9 cellular contexts compared by ENCODE assay signal in the genomic region with DNA sequence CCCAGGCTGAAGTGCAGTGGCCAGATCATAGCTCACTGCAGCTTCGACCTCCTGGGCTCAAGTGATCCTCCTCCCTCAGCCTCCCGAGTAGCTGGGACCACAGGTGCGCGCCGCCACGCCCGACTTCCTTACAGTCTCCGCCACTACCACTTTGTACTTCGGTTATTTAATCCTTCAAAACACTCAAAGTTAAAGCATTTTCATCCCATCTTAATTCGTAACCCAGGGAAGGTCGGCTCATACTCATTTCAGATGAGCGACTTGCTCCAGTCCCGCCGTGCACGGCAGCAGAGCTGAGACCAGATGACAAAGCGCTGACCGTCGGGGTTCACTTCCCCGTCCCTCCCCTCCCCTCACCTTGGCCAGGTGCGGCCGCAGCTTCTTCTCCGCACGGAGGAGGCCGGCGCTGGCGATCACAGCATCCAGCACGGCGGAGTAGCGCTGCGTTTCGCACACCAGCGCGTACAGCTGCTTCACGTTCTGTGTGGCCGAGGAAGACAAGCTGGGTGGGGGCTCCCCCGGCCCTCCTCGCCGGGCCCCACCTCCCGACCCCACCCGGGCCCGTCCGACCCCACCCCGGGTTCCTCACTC. TPM values are rescaled to one million over a fixed set of nuclear protein-coding genes. Genes with fewer than 3 reads are reported as not detected.
DNase-seq lines count a peak whose midpoint lies in the region; ATAC-seq and TF ChIP-seq lines count a peak whose summit lies in the region.
"Had no signal": no experiment of that assay in that cellular context is flagged by ENCODE, and none has a peak within 500 bp of the region (broad histone marks: within the 10 kb centered on the region; RNA-seq: fewer than 3 reads in every experiment).

No MANE protein-coding gene starts in this region.

- in situ Hi-C loops in GM13976 (cut with MboI; ENCODE audit: low sequenced_read_pairs, unreplicated experiment) = no loop called here

- H3K9me3 Mint-ChIP-seq in chondrocyte (ENCODE audit: low read depth) (no peaks in the 10 kb centered on the region), mesothelial cell of epicardium (no peaks in the 10 kb centered on the region)

- H3K4me1 Mint-ChIP-seq in chondrocyte (ENCODE audit: low read depth) = peaks cover 19% of the 10 kb centered on the region
- H3K4me1 Mint-ChIP-seq in mesothelial cell of epicardium = peaks cover 11% of the 10 kb centered on the region

- peak overlapping the region; percentile 84 for H3K27ac Mint-ChIP-seq in chondrocyte (ENCODE audit: unreplicated experiment)
- H3K27ac Mint-ChIP-seq in mesothelial cell of epicardium = peak overlapping the region; percentile 85

- peak; percentile 47 for DNase-seq in GM13976 (ENCODE audit: low spot score)
- DNase-seq in chondrocyte (ENCODE audit: low spot score) = no peak
- peak in 1 of 2 experiments; percentile 49 for DNase-seq in mesothelial cell of epicardium (ENCODE audit: low spot score in 2 of 2, unreplicated experiment in 2 of 2)
- DNase-seq in NCI-H1694 treated with DMSO at 0.1 percent for 48 hours (lab: John Stamatoyannopoulos, UW) = no peak
- DNase-seq in Kasumi-1 (lab: John Stamatoyannopoulos, UW) = no peak
- no peak for DNase-seq in NCI-H82 treated with DMSO at 0.1 percent for 48 hours (lab: John Stamatoyannopoulos, UW; ENCODE audit: unreplicated experiment)

- peak overlapping the region; percentile 92 for H3K4me3 Mint-ChIP-seq in chondrocyte (ENCODE audit: unreplicated experiment)
- peak overlapping the region; percentile 88 for H3K4me3 Mint-ChIP-seq in mesothelial cell of epicardium

- TF ChIP-seq CTCF in GM13976 (IDR thresholded peaks at IDR 0.05; ENCODE audit: borderline replicate concordance, control extremely low read depth, extremely low read depth, insufficient read depth, missing control alignments) = no peak
- TF ChIP-seq CTCF in chondrocyte (IDR thresholded peaks at IDR 0.05) = no peak
- no peak for TF ChIP-seq CTCF in mesothelial cell of epicardium (IDR thresholded peaks at IDR 0.05; ENCODE audit: unreplicated experiment)

- peak overlapping the region; percentile 69 for H3K27ac ChIP-seq in KOPT-K1 (ENCODE audit: low read depth, low read length, poor library complexity, severe bottlenecking)

- ATAC-seq in GM21717 (IDR thresholded peaks at IDR 0.05; ENCODE audit: unreplicated experiment) = peak; percentile 25

- H3K36me3 Mint-ChIP-seq in chondrocyte (ENCODE audit: low read depth) = peaks cover 4% of the 10 kb centered on the region
- peaks cover 11% of the 10 kb centered on the region for H3K36me3 Mint-ChIP-seq in mesothelial cell of epicardium

- H3K9me3 ChIP-seq in KOPT-K1 (ENCODE audit: insufficient read depth, low read length, poor library complexity, severe bottlenecking) = no peaks in the 10 kb centered on the region

- H3K36me3 ChIP-seq in KOPT-K1 (ENCODE audit: insufficient read depth, low read length) = peaks cover 45% of the 10 kb centered on the region

- no peaks in the 10 kb centered on the region for H3K27me3 Mint-ChIP-seq in chondrocyte (ENCODE audit: low read depth)
- no peaks in the 10 kb centered on the region for H3K27me3 Mint-ChIP-seq in mesothelial cell of epicardium (ENCODE audit: low read depth)

RNA-seq across cellular contexts. Expression of gene NSUN5, which starts 0.5 kb away (rescaled TPM):
- total RNA-seq in chondrocyte (15.2 to 16.3 TPM (median 15.5 TPM) in 3 replicates), mesothelial cell of epicardium (18.6 to 20.5 TPM (median 19.8 TPM) in 3 replicates)

RNA-seq across cellular contexts. Expression of gene TRIM50, which starts 19.7 kb away (rescaled TPM):
- total RNA-seq in chondrocyte (not detected in 3 replicates), mesothelial cell of epicardium (not detected in 3 replicates)

RNA-seq across cellular contexts. Expression of gene FKBP6, which starts 19.8 kb away (rescaled TPM):
- not detected in 3 replicates for total RNA-seq in chondrocyte
- not detected in 3 replicates for total RNA-seq in mesothelial cell of epicardium
- total RNA-seq: subcutaneous adipose tissue had no signal
